Comparison of ENCODE assay signal across 10 cellular contexts in the genomic region with DNA sequence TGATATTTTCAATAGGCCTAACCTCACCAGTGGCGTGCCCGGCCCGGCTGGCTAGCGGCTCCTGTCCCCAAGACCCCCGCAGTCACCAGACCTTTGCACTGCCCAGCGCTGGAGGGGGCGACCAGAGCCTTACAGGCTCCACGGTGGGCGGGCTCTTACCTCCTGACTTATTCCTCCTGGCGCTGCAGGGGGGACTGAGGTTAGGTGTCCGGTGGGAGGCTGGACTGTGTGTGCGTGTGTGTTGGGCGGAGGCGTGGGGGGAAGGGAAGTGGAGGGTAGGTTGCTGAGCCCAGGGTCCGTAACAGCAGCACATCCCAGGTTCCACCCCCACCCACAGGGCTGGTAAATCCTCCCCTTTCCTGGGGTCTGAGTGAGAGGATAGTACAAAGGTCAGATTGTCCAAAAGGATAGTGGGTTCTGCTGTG. TPM values are rescaled to one million over a fixed set of nuclear protein-coding genes. Genes with fewer than 3 reads are reported as not detected.
DNase-seq lines count a peak whose midpoint lies in the region; ATAC-seq and TF ChIP-seq lines count a peak whose summit lies in the region.
"Had no signal": no experiment of that assay in that cellular context is flagged by ENCODE, and none has a peak within 500 bp of the region (broad histone marks: within the 10 kb centered on the region; RNA-seq: fewer than 3 reads in every experiment).

No MANE protein-coding gene starts in this region.

- H3K27ac Mint-ChIP-seq in endothelial cell (ENCODE audit: unreplicated experiment) = no peak overlapping the region

- peak overlapping the region; percentile 44 for H3K4me3 Mint-ChIP-seq in endothelial cell (ENCODE audit: unreplicated experiment)

- H3K27ac ChIP-seq in mesenchymal stem cell (ENCODE audit: low read length, poor library complexity, severe bottlenecking) (no peak overlapping the region), suprapubic skin (peak overlapping the region; percentile 87)

- 9% methylated on average over 12 of the region's 15 CpGs for WGBS in mesenchymal stem cell
- WGBS in suprapubic skin = 40% methylated on average over 11 of the region's 15 CpGs

- H3K9me3 ChIP-seq in mesenchymal stem cell (ENCODE audit: control insufficient read depth, low read length) (no peaks in the 10 kb centered on the region), suprapubic skin (no peaks in the 10 kb centered on the region)

- H3K4me1 Mint-ChIP-seq in endothelial cell (ENCODE audit: unreplicated experiment) = peaks cover 16% of the 10 kb centered on the region

- H2BK15ac ChIP-seq in mesenchymal stem cell (ENCODE audit: low read depth, poor library complexity, severe bottlenecking) = peak overlapping the region; percentile 87

- no peak for TF ChIP-seq POLR2A in suprapubic skin (IDR thresholded peaks at IDR 0.05)

- ATAC-seq in stimulated activated naive CD8-positive, alpha-beta T cell treated with anti-CD3 and anti-CD28 coated beads, Interleukin-15, Interleukin-2, amounts not matched to agents 100 U/mL and 50 U/mL, for 24 hours = no peak

- H3K9me3 Mint-ChIP-seq in endothelial cell (ENCODE audit: unreplicated experiment) = no peaks in the 10 kb centered on the region

- no peak overlapping the region for H3K14ac ChIP-seq in mesenchymal stem cell (ENCODE audit: low read length in 2 of 2)

- H4K8ac ChIP-seq in mesenchymal stem cell (ENCODE audit: low read length) = peak overlapping the region; percentile 93

- H3K23ac ChIP-seq in mesenchymal stem cell (ENCODE audit: low read length in 2 of 2) = no peak overlapping the region

- peak overlapping the region; percentile 100 for H2BK120ac ChIP-seq in mesenchymal stem cell (ENCODE audit: low read depth, low read length)

- H3K4me2 ChIP-seq in mesenchymal stem cell (ENCODE audit: low read length, poor library complexity, severe bottlenecking) = peak overlapping the region; percentile 96

- peak overlapping the region; percentile 39 for H2AFZ ChIP-seq in mesenchymal stem cell (ENCODE audit: low read depth, low read length)

- peak overlapping the region; percentile 39 to 52 for H3K4ac ChIP-seq in mesenchymal stem cell (ENCODE audit: low read depth in 1 of 2, low read length in 2 of 2)

- peak overlapping the region; percentile 64 to 79 for H3K4me3 ChIP-seq in mesenchymal stem cell (ENCODE audit: insufficient read depth in 1 of 2, low read depth in 1 of 2, low read length in 2 of 2)
- H3K4me3 ChIP-seq in suprapubic skin = peak overlapping the region; percentile 81

- H2BK5ac ChIP-seq in mesenchymal stem cell (ENCODE audit: low read depth, low read length, poor library complexity, severe bottlenecking) = no peak overlapping the region

- TF ChIP-seq CTCF in endothelial cell (IDR thresholded peaks at IDR 0.05; ENCODE audit: unreplicated experiment) = no peak
- no peak for TF ChIP-seq CTCF in suprapubic skin (IDR thresholded peaks at IDR 0.05)

- H3K27me3 Mint-ChIP-seq in endothelial cell (ENCODE audit: unreplicated experiment) = peaks cover 9% of the 10 kb centered on the region

- no peak for TF ChIP-seq RAD21 in Ishikawa (IDR thresholded peaks at IDR 0.05; ENCODE audit: low read depth)

- DNase-seq in endothelial cell (ENCODE audit: low spot score) = peak; percentile 19
- no peak for DNase-seq in mesenchymal stem cell
- peak; percentile 69 to 81 for DNase-seq in suprapubic skin (ENCODE audit: low spot score in 2 of 2)
- DNase-seq in stimulated activated naive CD8-positive, alpha-beta T cell treated with anti-CD3 and anti-CD28 coated beads, Interleukin-15, Interleukin-2, amounts not matched to agents 100 U/mL and 50 U/mL, for 24 hours = no peak
- no peak for DNase-seq in LoVo (ENCODE audit: low spot score)
- DNase-seq in SW 1271 (lab: John Stamatoyannopoulos, UW) = no peak
- no peak for DNase-seq in HPDE6-E6E7 (ENCODE audit: extremely low spot score)
- DNase-seq: central memory CD4-positive, alpha-beta T cell; NCI-H187 treated with DMSO at 0.1 percent for 48 hours had no signal

- H3K36me3 ChIP-seq in mesenchymal stem cell (ENCODE audit: control insufficient read depth in 1 of 2, insufficient read depth in 2 of 2, low read depth in 1 of 2, low read length in 2 of 2) (no peaks in the 10 kb centered on the region), suprapubic skin (no peaks in the 10 kb centered on the region)

- peak overlapping the region; percentile 81 for H4K91ac ChIP-seq in mesenchymal stem cell (ENCODE audit: low read length)

- TF ChIP-seq EP300 in Ishikawa (IDR thresholded peaks at IDR 0.05; ENCODE audit: borderline replicate concordance) (no peak), suprapubic skin (IDR thresholded peaks at IDR 0.05) (no peak)

- no peaks in the 10 kb centered on the region for H3K79me1 ChIP-seq in mesenchymal stem cell (replicated peaks; ENCODE audit: low read length, poor library complexity, severe bottlenecking)

- peak overlapping the region; percentile 79 to 98 for H3K18ac ChIP-seq in mesenchymal stem cell (ENCODE audit: low read depth in 1 of 2, low read length in 2 of 2)

- H3K4me1 ChIP-seq in mesenchymal stem cell (ENCODE audit: control insufficient read depth, insufficient read depth, low read depth, low read length) (peaks cover 10% of the 10 kb centered on the region), suprapubic skin (peaks cover 17% of the 10 kb centered on the region)

- H2AK5ac ChIP-seq in mesenchymal stem cell (ENCODE audit: low read length, severe bottlenecking) = no peak overlapping the region

- H3K27me3 ChIP-seq in mesenchymal stem cell (ENCODE audit: control insufficient read depth in 1 of 2, insufficient read depth in 1 of 2, low read length in 2 of 2) (peaks cover 0 to 5% of the 10 kb centered on the region in 2 experiments), suprapubic skin (no peaks in the 10 kb centered on the region)

- peak overlapping the region; percentile 86 for H3K9ac ChIP-seq in mesenchymal stem cell (ENCODE audit: low read length)

- H2BK12ac ChIP-seq in mesenchymal stem cell (ENCODE audit: low read length in 2 of 2) = peak overlapping the region in 1 of 2 experiments; percentile 89

- H3K36me3 Mint-ChIP-seq in endothelial cell (ENCODE audit: low read depth, unreplicated experiment) = no peaks in the 10 kb centered on the region

TF ChIP-seq in Ishikawa, 13 proteins besides CTCF, POLR2A, EP300 and RAD21:
- TF ChIP-seq REST (IDR thresholded peaks at IDR 0.05; ENCODE audit: low read depth) = no peak
- TF ChIP-seq, protein P1, sequence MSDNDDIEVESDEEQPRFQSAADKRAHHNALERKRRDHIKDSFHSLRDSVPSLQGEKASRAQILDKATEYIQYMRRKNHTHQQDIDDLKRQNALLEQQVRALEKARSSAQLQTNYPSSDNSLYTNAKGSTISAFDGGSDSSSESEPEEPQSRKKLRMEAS (IDR thresholded peaks at IDR 0.05) = no peak
- TF ChIP-seq TAF1 (IDR thresholded peaks at IDR 0.05; ENCODE audit: low read depth) = 0 out of 2 replicates have a peak, but pooled peaks have one; percentile 9
- no peak for TF ChIP-seq TEAD4 (IDR thresholded peaks at IDR 0.05)
- TF ChIP-seq CREB1 (IDR thresholded peaks at IDR 0.05; ENCODE audit: low read depth) = no peak
- no peak for TF ChIP-seq TCF12 (IDR thresholded peaks at IDR 0.05; ENCODE audit: low read depth)
- TF ChIP-seq EGR1 (IDR thresholded peaks at IDR 0.05) = no peak

RNA-seq across cellular contexts. Expression of gene THRB, which starts 27.5 kb away (rescaled TPM):
- total RNA-seq in endothelial cell (ENCODE audit: unreplicated experiment) (0.38 TPM), suprapubic skin (10 to 100 TPM; 16.6 to 32.9 (median 24.4) TPM)
- polyA plus RNA-seq in mesenchymal stem cell (2013, experiment 1 of 2) = 5.1 TPM
- polyA plus RNA-seq in mesenchymal stem cell (2013, experiment 2 of 2) = 4.9 TPM

Comparison
In these comparisons a context has a peak if more than half of its experiments do, and no peak if none do; other contexts are left out.
1. DNase-seq: peak in endothelial cell (single experiment) and suprapubic skin (2 of 2); none in mesenchymal stem cell (single experiment), stimulated activated naive CD8-positive, alpha-beta T cell treated with anti-CD3 and anti-CD28 coated beads, Interleukin-15, Interleukin-2, amounts not matched to agents 100 U/mL and 50 U/mL, for 24 hours (single experiment), LoVo (single experiment), SW 1271 (0 of 2) and HPDE6-E6E7 (single experiment).
2. RNA of gene THRB, which starts 27.5 kb away (total RNA-seq): 16.6 to 32.9 TPM in suprapubic skin; 0.38 TPM in endothelial cell (single experiment); every median in the first group is over 10 times any median in the second.